Comparison of ENCODE assay signal across 20 cellular contexts in genomic region chr19:2780284-2780683, GRCh38. TPM values are rescaled to one million over a fixed set of nuclear protein-coding genes. Genes with fewer than 3 reads are reported as not detected.
DNase-seq lines count a peak whose midpoint lies in the region; ATAC-seq and TF ChIP-seq lines count a peak whose summit lies in the region.
"Had no signal": no experiment of that assay in that cellular context is flagged by ENCODE, and none has a peak within 500 bp of the region (broad histone marks: within the 10 kb centered on the region; RNA-seq: fewer than 3 reads in every experiment).

No MANE protein-coding gene starts in this region.

- POLR2A ChIA-PET in MCF 10A (lab: Yijun Ruan, JAX), result no interaction called here

- intact Hi-C loops in MCF 10A (cut with micrococcal nuclease) (no loop called here), breast epithelium (cut with DNase I; ENCODE audit: low total_unique reads) (loop anchor here (5.0 kb wide), 1 partner anchor 1533 kb away; the partner anchor contains the start of gene MIDN)

- CTCF ChIA-PET in MCF 10A (lab: Yijun Ruan, JAX), result interaction anchor here (0.5 to 0.6 kb wide), 2 partner anchors 22 to 1068 kb away, joined by 3 read pairs; no protein-coding TSS in a partner anchor

- no peak overlapping the region for H3K4me3 ChIP-seq in breast epithelium
- H3K4me3 ChIP-seq: sigmoid colon, tibial nerve had no signal

- TF ChIP-seq POLR2A in breast epithelium (IDR thresholded peaks at IDR 0.05), result no peak

- H3K4me1 ChIP-seq in breast epithelium, result peaks cover 0 to 13% of the 10 kb centered on the region in 2 donors

- H3K27me3 ChIP-seq in breast epithelium, result no peaks in the 10 kb centered on the region
- no peaks in the 10 kb centered on the region for H3K27me3 ChIP-seq in layer of hippocampus (ENCODE audit: control insufficient read depth, insufficient read depth, low read length)
- H3K27me3 ChIP-seq: sigmoid colon, tibial nerve had no signal

- no peaks in the 10 kb centered on the region for H3K27me3 Mint-ChIP-seq in MCF 10A (ENCODE audit: insufficient read depth, unreplicated experiment)
- no peaks in the 10 kb centered on the region for H3K27me3 Mint-ChIP-seq in activated T-helper 17 cell treated with anti-CD3 and anti-CD28 coated beads, Interleukin-2, amount 50 U/mL, for 72 hours
- no peaks in the 10 kb centered on the region for H3K27me3 Mint-ChIP-seq in type B pancreatic cell

- H3K36me3 Mint-ChIP-seq in MCF 10A (ENCODE audit: insufficient read depth, unreplicated experiment) (peaks cover 36% of the 10 kb centered on the region), type B pancreatic cell (peaks cover 4% of the 10 kb centered on the region)
- peaks cover 22% of the 10 kb centered on the region for H3K36me3 Mint-ChIP-seq in activated T-helper 17 cell treated with anti-CD3 and anti-CD28 coated beads, Interleukin-2, amount 50 U/mL, for 72 hours (ENCODE audit: low read depth)

- DNase-seq in MCF 10A (ENCODE audit: unreplicated experiment) (no peak), breast epithelium (ENCODE audit: low spot score in 2 of 2) (no peak), type B pancreatic cell (ENCODE audit: extremely low spot score, unreplicated experiment) (no peak), GM20000 (ENCODE audit: low spot score) (no peak)
- DNase-seq in stimulated activated naive CD8-positive, alpha-beta T cell treated with anti-CD3 and anti-CD28 coated beads, Interleukin-15, Interleukin-2, amounts not matched to agents 100 U/mL and 50 U/mL, for 24 hours, result no peak
- DNase-seq in stimulated activated CD4-positive, alpha-beta T cell treated with anti-CD3 and anti-CD28 coated beads, Interleukin-2, amount 100 ng/mL, for 48 hours, result no peak
- DNase-seq: activated CD4-positive, CD25-positive, alpha-beta regulatory T cell treated with anti-CD3 and anti-CD28 coated beads, Interleukin-2, amount 50 U/mL, for 72 hours; central memory CD4-positive, alpha-beta T cell; KG1; mammary epithelial cell; NK-92 treated with Interleukin-12 subunit alpha and Interleukin-12 subunit beta, amount 100 ng/mL, for 24 hours; nucleus accumbens; SHP77 treated with DMSO at 0.1 percent for 48 hours; sigmoid colon; stimulated activated CD4-positive, alpha-beta T cell treated with anti-CD3 and anti-CD28 coated beads, Interleukin-4, amount 100 ng/mL, for 1 hour had no signal

- H3K27ac ChIP-seq in breast epithelium (no peak overlapping the region), layer of hippocampus (ENCODE audit: low read depth, low read length) (peak overlapping the region; percentile 80)
- H3K27ac ChIP-seq: HL-60 had no signal

- peaks cover 22% of the 10 kb centered on the region for H3K4me1 Mint-ChIP-seq in MCF 10A (ENCODE audit: insufficient read depth, unreplicated experiment)
- H3K4me1 Mint-ChIP-seq in activated T-helper 17 cell treated with anti-CD3 and anti-CD28 coated beads, Interleukin-2, amount 50 U/mL, for 72 hours, result peaks cover 25% of the 10 kb centered on the region
- peaks cover 28% of the 10 kb centered on the region for H3K4me1 Mint-ChIP-seq in type B pancreatic cell (ENCODE audit: unreplicated experiment)

- ATAC-seq in activated T-helper 17 cell treated with anti-CD3 and anti-CD28 coated beads, Interleukin-2, amount 50 U/mL, for 72 hours (replicated peaks), result no peak
- ATAC-seq in stimulated activated naive CD8-positive, alpha-beta T cell treated with anti-CD3 and anti-CD28 coated beads, Interleukin-15, Interleukin-2, amounts not matched to agents 100 U/mL and 50 U/mL, for 24 hours, result no peak

- no peak for TF ChIP-seq CTCF in MCF 10A (IDR thresholded peaks at IDR 0.05; ENCODE audit: unreplicated experiment)
- TF ChIP-seq CTCF in breast epithelium (IDR thresholded peaks at IDR 0.05), result no peak
- no peak for TF ChIP-seq CTCF in type B pancreatic cell (conservative IDR thresholded peaks at IDR 0.05)
- no peak for TF ChIP-seq CTCF in GM20000 (IDR thresholded peaks at IDR 0.05; ENCODE audit: extremely low read depth, missing control alignments)

- no peaks in the 10 kb centered on the region for H3K36me3 ChIP-seq in breast epithelium
- H3K36me3 ChIP-seq: sigmoid colon had no signal

- no TSS peak for BruUV-seq in MCF 10A (replicated peaks; lab: Mats Ljungman, UMichigan)

- H3K4me3 Mint-ChIP-seq in MCF 10A (ENCODE audit: unreplicated experiment) (no peak overlapping the region), type B pancreatic cell (peak overlapping the region; percentile 12)
- peak overlapping the region; percentile 1 for H3K4me3 Mint-ChIP-seq in activated T-helper 17 cell treated with anti-CD3 and anti-CD28 coated beads, Interleukin-2, amount 50 U/mL, for 72 hours

- no peaks in the 10 kb centered on the region for H3K9me3 ChIP-seq in breast epithelium
- H3K9me3 ChIP-seq: sigmoid colon, tibial nerve had no signal

- H3K9me3 Mint-ChIP-seq in MCF 10A (ENCODE audit: unreplicated experiment) (no peaks in the 10 kb centered on the region), type B pancreatic cell (peaks cover 3% of the 10 kb centered on the region)
- no peaks in the 10 kb centered on the region for H3K9me3 Mint-ChIP-seq in activated T-helper 17 cell treated with anti-CD3 and anti-CD28 coated beads, Interleukin-2, amount 50 U/mL, for 72 hours
- H3K9me3 Mint-ChIP-seq: T-helper 2 cell treated with Interferon-gamma antibody and Interleukin-4, amounts not matched to agents 5 μg/mL and 100 μg/mL, for 36 hours had no signal

- H3K27ac Mint-ChIP-seq in MCF 10A (ENCODE audit: low read depth, unreplicated experiment), result peak overlapping the region; percentile 20
- H3K27ac Mint-ChIP-seq in activated T-helper 17 cell treated with anti-CD3 and anti-CD28 coated beads, Interleukin-2, amount 50 U/mL, for 72 hours, result peak overlapping the region; percentile 60
- no peak overlapping the region for H3K27ac Mint-ChIP-seq in type B pancreatic cell

RNA-seq across cellular contexts. Expression of gene SGTA, which starts 2.8 kb away (rescaled TPM):
- total RNA-seq in MCF 10A (2022) (63.2 and 66.6 TPM in 2 replicates), breast epithelium (10 to 100 TPM; 40.3 to 45.2 (median 42.1) TPM), type B pancreatic cell (ENCODE audit: low replicate concordance) (55.9 and 64.4 TPM in 2 replicates)
- 10 to 100 TPM; 39.5 to 77.0 TPM for total RNA-seq in activated T-helper 17 cell treated with anti-CD3 and anti-CD28 coated beads, Interleukin-2, amount 50 U/mL, for 72 hours

RNA-seq across cellular contexts. Expression of gene THOP1, which starts 5.0 kb away (rescaled TPM):
- 93.7 and 114 TPM in 2 replicates for total RNA-seq in MCF 10A (2022)
- 10 to 100 TPM; 26.2 to 40.0 (median 39.1) TPM for total RNA-seq in breast epithelium
- total RNA-seq in activated T-helper 17 cell treated with anti-CD3 and anti-CD28 coated beads, Interleukin-2, amount 50 U/mL, for 72 hours, result 100 to 1,000 TPM in 1 of 2 donors, 10 to 100 TPM in 1; 70.4 to 156 TPM
- 85.9 and 109 TPM in 2 replicates for total RNA-seq in type B pancreatic cell (ENCODE audit: low replicate concordance)

RNA-seq across cellular contexts. Expression of gene ZNF554, which starts 39.4 kb away (rescaled TPM):
- 3.1 and 4.0 TPM in 2 replicates for total RNA-seq in MCF 10A (2022)
- total RNA-seq in breast epithelium, result 10 to 100 TPM in 1 of 3 donors, 1 to 10 TPM in 2; 2.1 to 10.4 (median 7.5) TPM
- 1 to 10 TPM in 1 of 2 donors, under 1 TPM in 1; 0.65 to 1.7 TPM for total RNA-seq in activated T-helper 17 cell treated with anti-CD3 and anti-CD28 coated beads, Interleukin-2, amount 50 U/mL, for 72 hours
- 8.1 and 9.4 TPM in 2 replicates for total RNA-seq in type B pancreatic cell (ENCODE audit: low replicate concordance)

RNA-seq across cellular contexts. Expression of gene SLC39A3, which starts 40.5 kb away (rescaled TPM):
- 21.3 and 29.9 TPM in 2 replicates for total RNA-seq in MCF 10A (2022)
- total RNA-seq in breast epithelium, result 10 to 100 TPM; 23.8 to 36.1 (median 27.2) TPM
- 10 to 100 TPM; 13.4 to 47.8 TPM for total RNA-seq in activated T-helper 17 cell treated with anti-CD3 and anti-CD28 coated beads, Interleukin-2, amount 50 U/mL, for 72 hours
- 32.0 and 33.1 TPM in 2 replicates for total RNA-seq in type B pancreatic cell (ENCODE audit: low replicate concordance)

RNA-seq across cellular contexts. Expression of gene DIRAS1, which starts 59.1 kb away (rescaled TPM):
- total RNA-seq in MCF 10A (2022) (0.37 and 0.74 TPM in 2 replicates), breast epithelium (1 to 10 TPM in 2 of 3 donors, under 1 TPM in 1; 0.64 to 3.7 (median 3.6) TPM), type B pancreatic cell (ENCODE audit: low replicate concordance) (5.9 and 10.4 TPM in 2 replicates)
- under 1 TPM in 1 of 2 donors, not detected in 1; 0.61 TPM for total RNA-seq in activated T-helper 17 cell treated with anti-CD3 and anti-CD28 coated beads, Interleukin-2, amount 50 U/mL, for 72 hours
